ENCODE assay signal across 8 cellular contexts in genomic region chr17:27805520-27806146, GRCh38. TPM values are rescaled to one million over a fixed set of nuclear protein-coding genes. Genes with fewer than 3 reads are reported as not detected.
DNase-seq lines count a peak whose midpoint lies in the region; ATAC-seq and TF ChIP-seq lines count a peak whose summit lies in the region.

No MANE protein-coding gene starts in this region.

- peak overlapping the region; percentile 36 for H4K8ac ChIP-seq in H9 (replicated peaks; ENCODE audit: insufficient read length, low read depth, low read length)

- H3K56ac ChIP-seq in H9 (ENCODE audit: insufficient read length, low read depth, low read length) = no peak overlapping the region

- H3K27me3 ChIP-seq in H9 (ENCODE audit: insufficient read depth, low read length) (no peaks in the 10 kb centered on the region), SU-DHL-6 (ENCODE audit: low read length) (no peaks in the 10 kb centered on the region), prostate gland (replicated peaks; ENCODE audit: insufficient read depth) (no peaks in the 10 kb centered on the region), upper lobe of right lung (no peaks in the 10 kb centered on the region)

- no peaks in the 10 kb centered on the region for H3F3A ChIP-seq in SU-DHL-6 (ENCODE audit: insufficient read depth)

- no peak overlapping the region for H2BK12ac ChIP-seq in H9 (ENCODE audit: insufficient read length, low read depth, low read length)

- H4K5ac ChIP-seq in H9 (ENCODE audit: insufficient read length, low read depth, low read length) = no peak overlapping the region

- H3K18ac ChIP-seq in H9 (ENCODE audit: insufficient read length, low read depth, low read length) = peak overlapping the region; percentile 22

- peak overlapping the region; percentile 61; the same call in 1 of the 2 replicates for H3K14ac ChIP-seq in H9 (ENCODE audit: insufficient read depth, low read length)

- no peak overlapping the region for H2BK120ac ChIP-seq in H9 (ENCODE audit: low read depth, low read length, poor library complexity, severe bottlenecking)

- DNase-seq in DMS79 treated with DMSO at 0.1 percent for 48 hours (lab: John Stamatoyannopoulos, UW) = peak; percentile 70
- DNase-seq in H9 = peak; percentile 94
- DNase-seq in NCI-H1092 treated with DMSO at 0.1 percent for 48 hours (lab: John Stamatoyannopoulos, UW) = peak; percentile 73
- DNase-seq in activated naive CD8-positive, alpha-beta T cell treated with anti-CD3 and anti-CD28 coated beads, Interleukin-2, amount 50 U/mL, for 24 hours = peak; percentile 78
- peak; percentile 83 for DNase-seq in left cardiac atrium
- DNase-seq in prostate gland (ENCODE audit: low spot score) = peak; percentile 79
- peak; percentile 82 for DNase-seq in upper lobe of right lung

- H3K4me3 Mint-ChIP-seq in H9 = peak overlapping the region; percentile 2 to 64; a peak in 2 of 5 replicates
- H3K4me3 Mint-ChIP-seq in activated naive CD8-positive, alpha-beta T cell treated with anti-CD3 and anti-CD28 coated beads, Interleukin-2, amount 50 U/mL, for 24 hours = peak overlapping the region; percentile 65

- H3K79me2 ChIP-seq in H9 (ENCODE audit: insufficient read depth, low read length) (no peaks in the 10 kb centered on the region; the same call in 1 of the 2 replicates), SU-DHL-6 (ENCODE audit: insufficient read depth, low read length) (no peaks in the 10 kb centered on the region)

- no peaks in the 10 kb centered on the region for H4K20me1 ChIP-seq in H9 (ENCODE audit: control insufficient read depth, insufficient read depth, insufficient read length)
- H4K20me1 ChIP-seq in SU-DHL-6 (ENCODE audit: low read depth, low read length) = no peaks in the 10 kb centered on the region

- H3K4me3 ChIP-seq in SU-DHL-6 (ENCODE audit: insufficient read depth, low read length, poor library complexity, severe bottlenecking) (peak overlapping the region; percentile 33), prostate gland (no peak overlapping the region), upper lobe of right lung (peak overlapping the region; percentile 47)

- WGBS in H9 (ENCODE audit: extremely low coverage, insufficient read length, low lambda C conversion rate) = no CpG with 5 or more reads among the region's 14 CpGs
- under 1% methylated on average over 14 of the region's 14 CpGs for WGBS in prostate gland

- no peak for TF ChIP-seq POLR2A in prostate gland (IDR thresholded peaks at IDR 0.05)

- H3K9ac ChIP-seq in H9 (ENCODE audit: extremely low read depth, insufficient read length, low read length) = no peak overlapping the region
- peak overlapping the region; percentile 47 for H3K9ac ChIP-seq in SU-DHL-6 (ENCODE audit: low read length)

- no peaks in the 10 kb centered on the region for H3K9me2 ChIP-seq in SU-DHL-6 (replicated peaks; ENCODE audit: insufficient read depth, low read length)

- H3K4me2 ChIP-seq in H9 (ENCODE audit: insufficient read depth, insufficient read length, low read length) (peak overlapping the region; percentile 37), SU-DHL-6 (ENCODE audit: low read depth, low read length, poor library complexity, severe bottlenecking) (peak overlapping the region; percentile 67)

- no peak overlapping the region for H2AK5ac ChIP-seq in H9 (ENCODE audit: insufficient read length, low read length)

- H3K4me1 Mint-ChIP-seq in H9 = peaks cover 19 to 28% of the 10 kb centered on the region in 2 experiments
- peaks cover 52% of the 10 kb centered on the region for H3K4me1 Mint-ChIP-seq in activated naive CD8-positive, alpha-beta T cell treated with anti-CD3 and anti-CD28 coated beads, Interleukin-2, amount 50 U/mL, for 24 hours

- ATAC-seq in activated naive CD8-positive, alpha-beta T cell treated with anti-CD3 and anti-CD28 coated beads, Interleukin-2, amount 50 U/mL, for 24 hours = peak; percentile 31
- ATAC-seq in left cardiac atrium (peak; percentile 92 to 95), upper lobe of right lung (peak; percentile 97)

- H3K79me1 ChIP-seq in H9 (ENCODE audit: insufficient read depth, low read depth, low read length, poor library complexity, severe bottlenecking) = no peaks in the 10 kb centered on the region

- intact Hi-C loops in left cardiac atrium (cut with DNase I) (loop anchor here (1.0 to 10.0 kb wide), 4 partner anchors 72 to 447 kb away; no protein-coding TSS in a partner anchor), prostate gland (cut with DNase I) (loop anchor here (5.0 kb wide), 2 partner anchors 72 to 442 kb away; no protein-coding TSS in a partner anchor), upper lobe of right lung (cut with DNase I) (no loop called here)

- no peak overlapping the region for H2BK5ac ChIP-seq in H9 (ENCODE audit: insufficient read length, low read length)

- H2AFZ ChIP-seq in H9 (ENCODE audit: low read length) = peak overlapping the region; percentile 86
- H2AFZ ChIP-seq in SU-DHL-6 (ENCODE audit: low read depth, low read length, severe bottlenecking) = peak overlapping the region; percentile 95

- H3K9me3 ChIP-seq in H9 (ENCODE audit: control insufficient read depth, low read depth, low read length) (no peaks in the 10 kb centered on the region), SU-DHL-6 (ENCODE audit: insufficient read depth, low read length) (no peaks in the 10 kb centered on the region), prostate gland (no peaks in the 10 kb centered on the region), upper lobe of right lung (no peaks in the 10 kb centered on the region)

- no peak overlapping the region for H3K27ac ChIP-seq in H9 (ENCODE audit: insufficient read length, low read depth, low read length)
- no peak overlapping the region for H3K27ac ChIP-seq in SU-DHL-6 (ENCODE audit: low read depth, low read length)
- H3K27ac ChIP-seq in prostate gland = no peak overlapping the region
- peak overlapping the region; percentile 68 for H3K27ac ChIP-seq in upper lobe of right lung

- no peaks in the 10 kb centered on the region; the same call in 1 of the 2 replicates for H3K27me3 Mint-ChIP-seq in H9 (ENCODE audit: low read depth)
- no peaks in the 10 kb centered on the region for H3K27me3 Mint-ChIP-seq in activated naive CD8-positive, alpha-beta T cell treated with anti-CD3 and anti-CD28 coated beads, Interleukin-2, amount 50 U/mL, for 24 hours

- H3K23me2 ChIP-seq in H9 (ENCODE audit: insufficient read length, low read depth, low read length, poor library complexity, severe bottlenecking) = peaks cover 5% of the 10 kb centered on the region

- H4K91ac ChIP-seq in H9 (ENCODE audit: insufficient read length, low read depth, low read length) = no peak overlapping the region

- no peak overlapping the region for H3T11ph ChIP-seq in H9 (ENCODE audit: low read length)

- peak; percentile 88 for TF ChIP-seq CTCF in H9 (conservative IDR thresholded peaks at IDR 0.05)
- peak; percentile 82 for TF ChIP-seq CTCF in SU-DHL-6 (IDR thresholded peaks at IDR 0.05; ENCODE audit: insufficient read depth, low read length, poor library complexity, severe bottlenecking)
- peak; percentile 63 to 86 (median 81) for TF ChIP-seq CTCF in prostate gland (IDR thresholded peaks at IDR 0.05)
- TF ChIP-seq CTCF in upper lobe of right lung (IDR thresholded peaks at IDR 0.05) = peak; percentile 85

- H3K9me3 Mint-ChIP-seq in H9 = peaks cover 5 to 7% of the 10 kb centered on the region in 2 experiments; a peak in 4 of 5 replicates
- peaks cover 8% of the 10 kb centered on the region for H3K9me3 Mint-ChIP-seq in activated naive CD8-positive, alpha-beta T cell treated with anti-CD3 and anti-CD28 coated beads, Interleukin-2, amount 50 U/mL, for 24 hours

- no peak overlapping the region for H3K27ac Mint-ChIP-seq in H9
- peak overlapping the region; percentile 87 for H3K27ac Mint-ChIP-seq in activated naive CD8-positive, alpha-beta T cell treated with anti-CD3 and anti-CD28 coated beads, Interleukin-2, amount 50 U/mL, for 24 hours

- no peaks in the 10 kb centered on the region; the same call in 1 of the 2 replicates for H3K4me1 ChIP-seq in H9 (ENCODE audit: insufficient read depth, low read length)
- H3K4me1 ChIP-seq in prostate gland (replicated peaks) = no peaks in the 10 kb centered on the region
- H3K4me1 ChIP-seq in upper lobe of right lung = peaks cover 16% of the 10 kb centered on the region

- no peak overlapping the region for H3K4ac ChIP-seq in H9 (ENCODE audit: low read depth, low read length)

- no peak overlapping the region for H2BK20ac ChIP-seq in H9 (ENCODE audit: low read depth, low read length, poor library complexity, severe bottlenecking)

- no peak overlapping the region for H3K23ac ChIP-seq in H9 (ENCODE audit: insufficient read length, low read depth, low read length)

- no peak overlapping the region for H2BK15ac ChIP-seq in H9 (ENCODE audit: low read depth, low read length)

- H3K36me3 ChIP-seq in SU-DHL-6 (ENCODE audit: low read length) (no peaks in the 10 kb centered on the region), prostate gland (no peaks in the 10 kb centered on the region), upper lobe of right lung (no peaks in the 10 kb centered on the region)

- peaks cover 0 to 7% (median 0%) of the 10 kb centered on the region in 3 experiments; a peak in 3 of 7 replicates for H3K36me3 Mint-ChIP-seq in H9 (ENCODE audit: insufficient read depth in 1 of 3, low read depth in 3 of 3)
- H3K36me3 Mint-ChIP-seq in activated naive CD8-positive, alpha-beta T cell treated with anti-CD3 and anti-CD28 coated beads, Interleukin-2, amount 50 U/mL, for 24 hours (ENCODE audit: low read depth) = no peaks in the 10 kb centered on the region

RNA-seq across cellular contexts. Expression of gene NOS2, which starts 5.3 kb away (rescaled TPM):
- total RNA-seq in H9 (2021) (0.35 and 0.59 TPM in 2 replicates), left cardiac atrium (under 1 TPM in 1 of 2 donors, not detected in 1; 0.05 TPM), prostate gland (1 to 10 TPM in 1 of 2 donors, under 1 TPM in 1; 0.55 to 1.4 TPM), upper lobe of right lung (0.55 TPM)

Comparison
In these comparisons a context has a peak if more than half of its experiments do, and no peak if none do; other contexts are left out.
1. H3K4me3 ChIP-seq: peak in SU-DHL-6 (single experiment) and upper lobe of right lung (single experiment); none in prostate gland (0 of 2).
2. ATAC-seq: peak in every context shown above with its lines; median percentile 97 in upper lobe of right lung; 94 in left cardiac atrium; 31 in activated naive CD8-positive, alpha-beta T cell treated with anti-CD3 and anti-CD28 coated beads, Interleukin-2, amount 50 U/mL, for 24 hours.
3. Peak in every context shown above with its lines, with median percentiles within 50 percentile points of each other: DNase-seq and CTCF ChIP-seq.